Comparison of ENCODE assay signal across 23 cellular contexts in the genomic region with DNA sequence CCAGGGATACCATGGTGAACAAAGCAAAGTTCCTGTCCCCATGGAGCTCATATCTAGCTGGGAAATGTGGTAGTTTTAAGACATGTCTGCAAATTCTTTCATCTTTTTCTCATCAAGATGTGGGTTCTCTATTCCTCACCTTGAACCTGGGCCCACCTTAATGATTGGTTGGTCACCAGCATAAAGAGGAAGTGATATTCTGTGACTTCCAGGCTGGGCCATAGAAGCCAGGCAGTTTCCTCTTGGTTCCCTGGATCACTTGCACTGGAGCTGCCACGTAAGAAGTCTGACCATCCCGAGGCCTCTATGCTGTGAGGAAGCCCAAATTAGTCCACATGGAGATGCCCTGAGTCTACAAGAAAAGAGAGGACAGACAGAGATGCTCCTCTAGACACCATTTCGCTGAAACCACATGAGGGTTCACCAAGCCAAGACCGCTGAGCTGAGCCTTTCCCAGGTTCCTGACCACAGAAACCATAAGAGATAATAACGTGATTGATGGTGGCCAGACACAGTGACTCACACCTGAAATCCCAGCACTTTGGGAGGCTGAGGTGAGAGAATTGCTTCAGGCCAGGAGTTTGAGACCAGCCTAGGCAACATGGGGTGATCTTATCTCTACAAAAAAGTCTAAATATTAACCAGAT.
"Had no signal": no experiment of that assay in that cellular context is flagged by ENCODE, and none has a peak within 500 bp of the region (broad histone marks: within the 10 kb centered on the region; RNA-seq: fewer than 3 reads in every experiment).

No MANE protein-coding gene starts in this region.

- H3K27ac Mint-ChIP-seq: activated CD4-positive, alpha-beta T cell treated with anti-CD3 and anti-CD28 coated beads, Interleukin-2, amount 10 ng/mL, durations not matched to agents 7 days and 5 days; activated CD8-positive, alpha-beta T cell treated with anti-CD3 and anti-CD28 coated beads, Interleukin-2, amount 10 ng/mL, durations not matched to agents 7 days and 5 days; dendritic cell treated with granulocyte-macrophage colony-stimulating factor and Interleukin-4, amounts not matched to agents 40 ng/mL and 50 ng/mL, for 4 days; immature natural killer cell; stimulated activated memory B cell treated with anti-CD40 and anti-IgM and Interleukin-4, amounts not matched to agents 10 μg/mL and 1 μg/mL and 100 μg/mL, for 72 hours; T-helper 1 cell treated with Interleukin-12 subunit alpha and Interleukin-12 subunit beta and Interleukin-4 antibody, amounts not matched to agents 30 μg/mL and 1 μg/mL, for 36 hours had no signal

- ATAC-seq: activated CD4-positive, CD25-positive, alpha-beta regulatory T cell treated with anti-CD3 and anti-CD28 coated beads, Interleukin-2, amount 50 U/mL, for 24 hours; activated CD8-positive, alpha-beta T cell treated with anti-CD3 and anti-CD28 coated beads, Interleukin-2, amount 10 ng/mL, durations not matched to agents 7 days and 5 days; esophagus mucosa; gastrocnemius medialis; heart right ventricle; naive thymus-derived CD8-positive, alpha-beta T cell; psoas muscle; right cardiac atrium; stimulated activated memory B cell treated with anti-CD40 and anti-IgM and Interleukin-4, amounts not matched to agents 10 μg/mL and 1 μg/mL and 100 μg/mL, for 72 hours; upper lobe of right lung had no signal

- H3K4me1 Mint-ChIP-seq: activated CD4-positive, alpha-beta T cell treated with anti-CD3 and anti-CD28 coated beads, Interleukin-2, amount 10 ng/mL, durations not matched to agents 7 days and 5 days; immature natural killer cell; stimulated activated memory B cell treated with anti-CD40 and anti-IgM and Interleukin-4, amounts not matched to agents 10 μg/mL and 1 μg/mL and 100 μg/mL, for 72 hours had no signal

- H3K27me3 Mint-ChIP-seq: activated CD4-positive, alpha-beta T cell treated with anti-CD3 and anti-CD28 coated beads, Interleukin-2, amount 10 ng/mL, durations not matched to agents 7 days and 5 days; dendritic cell treated with granulocyte-macrophage colony-stimulating factor and Interleukin-4, amounts not matched to agents 40 ng/mL and 50 ng/mL, for 4 days; stimulated activated memory B cell treated with anti-CD40 and anti-IgM and Interleukin-4, amounts not matched to agents 10 μg/mL and 1 μg/mL and 100 μg/mL, for 72 hours had no signal

- H3K36me3 Mint-ChIP-seq: immature natural killer cell; naive thymus-derived CD8-positive, alpha-beta T cell; stimulated activated memory B cell treated with anti-CD40 and anti-IgM and Interleukin-4, amounts not matched to agents 10 μg/mL and 1 μg/mL and 100 μg/mL, for 72 hours had no signal

- H3K9me3 Mint-ChIP-seq: activated CD4-positive, alpha-beta T cell treated with anti-CD3 and anti-CD28 coated beads, Interleukin-2, amount 10 ng/mL, durations not matched to agents 7 days and 5 days; dendritic cell treated with granulocyte-macrophage colony-stimulating factor and Interleukin-4, amounts not matched to agents 40 ng/mL and 50 ng/mL, for 4 days; immature natural killer cell; stimulated activated memory B cell treated with anti-CD40 and anti-IgM and Interleukin-4, amounts not matched to agents 10 μg/mL and 1 μg/mL and 100 μg/mL, for 72 hours; T-helper 1 cell treated with Interleukin-12 subunit alpha and Interleukin-12 subunit beta and Interleukin-4 antibody, amounts not matched to agents 30 μg/mL and 1 μg/mL, for 36 hours had no signal

- H3K4me3 Mint-ChIP-seq: activated CD4-positive, alpha-beta T cell treated with anti-CD3 and anti-CD28 coated beads, Interleukin-2, amount 10 ng/mL, durations not matched to agents 7 days and 5 days; activated CD8-positive, alpha-beta T cell treated with anti-CD3 and anti-CD28 coated beads, Interleukin-2, amount 10 ng/mL, durations not matched to agents 7 days and 5 days; dendritic cell treated with granulocyte-macrophage colony-stimulating factor and Interleukin-4, amounts not matched to agents 40 ng/mL and 50 ng/mL, for 4 days; immature natural killer cell; naive thymus-derived CD8-positive, alpha-beta T cell; stimulated activated memory B cell treated with anti-CD40 and anti-IgM and Interleukin-4, amounts not matched to agents 10 μg/mL and 1 μg/mL and 100 μg/mL, for 72 hours; T-helper 1 cell treated with Interleukin-12 subunit alpha and Interleukin-12 subunit beta and Interleukin-4 antibody, amounts not matched to agents 30 μg/mL and 1 μg/mL, for 36 hours had no signal

- DNase-seq: activated CD4-positive, alpha-beta T cell treated with anti-CD3 and anti-CD28 coated beads, Interleukin-2, amount 10 ng/mL, durations not matched to agents 7 days and 5 days; activated CD8-positive, alpha-beta memory T cell treated with anti-CD3 and anti-CD28 coated beads, Interleukin-2, amount 50 U/mL, for 48 hours; activated CD8-positive, alpha-beta T cell treated with anti-CD3 and anti-CD28 coated beads, Interleukin-2, amount 10 ng/mL, durations not matched to agents 7 days and 5 days; activated effector memory CD4-positive, alpha-beta T cell treated with Interleukin-2 at 50 U/mL for 16 hours; activated naive CD4-positive, alpha-beta T cell treated with anti-CD3 and anti-CD28 coated beads, Interleukin-2, amount 50 U/mL, for 16 hours; activated T-cell treated with anti-CD3 and anti-CD28 coated beads, Interleukin-2, amount 50 U/mL, for 48 hours; effector CD8-positive, alpha-beta T cell; gastrocnemius medialis; heart right ventricle; immature natural killer cell; naive thymus-derived CD8-positive, alpha-beta T cell; psoas muscle; right cardiac atrium; stimulated activated CD4-positive, alpha-beta T cell treated with anti-CD3 and anti-CD28 coated beads, Interleukin-4, amount 100 ng/mL, for 24 hours; upper lobe of right lung had no signal

- H3K4me3 ChIP-seq: ascending aorta, gastrocnemius medialis, heart right ventricle, psoas muscle, skin epidermis, thoracic aorta, upper lobe of right lung had no signal
